Comparison of ENCODE assay signal across 8 cellular contexts in the genomic region with DNA sequence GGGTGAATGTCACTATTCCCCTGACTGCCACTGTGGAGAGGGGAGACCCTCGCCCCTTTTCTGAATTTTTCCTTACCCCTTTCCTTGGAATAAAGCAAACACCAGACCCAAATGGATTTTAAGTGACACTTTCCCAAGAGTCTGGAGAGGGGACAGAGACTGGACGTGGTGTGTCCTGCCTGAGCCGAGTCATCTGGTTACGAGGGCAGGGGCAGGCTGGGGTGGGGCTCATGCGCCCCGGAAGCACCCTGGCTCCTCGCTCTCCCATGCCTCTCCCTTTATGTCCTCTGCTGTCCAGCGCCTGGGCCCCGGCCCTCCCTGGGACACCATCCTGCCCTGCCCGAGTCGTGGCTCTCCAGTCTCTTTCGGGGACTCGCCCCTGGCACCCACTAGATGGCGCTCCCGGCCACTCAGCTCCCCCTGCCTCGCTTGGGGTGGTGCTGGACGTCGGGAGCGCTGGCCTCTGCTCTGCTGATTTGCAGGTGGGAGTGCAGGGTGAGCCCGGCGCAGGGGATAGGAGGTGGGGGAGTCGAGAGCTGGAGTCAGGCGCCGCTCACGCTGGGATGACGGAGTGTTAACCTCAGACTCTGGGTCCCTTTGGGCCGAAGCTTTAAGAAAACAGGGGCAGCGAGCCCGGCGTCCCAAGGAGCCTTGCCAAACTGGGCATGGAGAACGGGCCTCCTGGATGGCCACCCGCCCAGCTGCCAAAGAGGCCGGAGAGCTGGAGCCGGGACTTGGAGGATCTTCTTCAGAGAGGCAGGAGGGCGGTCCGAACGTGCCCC.
DNase-seq lines count a peak whose midpoint lies in the region; ATAC-seq and TF ChIP-seq lines count a peak whose summit lies in the region.

No MANE protein-coding gene starts in this region.

- H2AFZ ChIP-seq in MM.1S (ENCODE audit: low read length): peak overlapping the region; percentile 71
- peak overlapping the region; percentile 82 for H2AFZ ChIP-seq in SK-N-SH (ENCODE audit: low read depth)

- peak overlapping the region; percentile 28 for H3K27ac Mint-ChIP-seq in glutamatergic neuron (ENCODE audit: unreplicated experiment)

- peak; percentile 70 for TF ChIP-seq RAD21 in SK-N-SH (IDR thresholded peaks at IDR 0.05; ENCODE audit: low read length)

- H3K36me3 Mint-ChIP-seq in glutamatergic neuron (ENCODE audit: unreplicated experiment): no peaks in the 10 kb centered on the region

- no peaks in the 10 kb centered on the region for H4K20me1 ChIP-seq in MM.1S (ENCODE audit: insufficient read depth, low read length)
- H4K20me1 ChIP-seq in SK-N-SH (ENCODE audit: insufficient read depth): no peaks in the 10 kb centered on the region

- H3K27ac ChIP-seq in MM.1S (ENCODE audit: low read length) (no peak overlapping the region), SK-N-SH (ENCODE audit: low read depth in 2 of 2, low read length in 1 of 2) (no peak overlapping the region; a peak in 1 of 4 replicates), substantia nigra (ENCODE audit: low read depth, low read length, poor library complexity, severe bottlenecking) (peak overlapping the region; percentile 53)

- 11% methylated on average over 21 of the region's 37 CpGs for WGBS in SK-N-SH (ENCODE audit: low lambda C conversion rate)

- TF ChIP-seq EP300 in SK-N-SH (IDR thresholded peaks at IDR 0.05; ENCODE audit: borderline replicate concordance in 1 of 2, low read depth in 1 of 2, low read length in 1 of 2): no peak

- no peaks in the 10 kb centered on the region for H3F3A ChIP-seq in MM.1S (ENCODE audit: insufficient read depth, low read length)
- no peaks in the 10 kb centered on the region for H3F3A ChIP-seq in SK-N-SH (replicated peaks; ENCODE audit: insufficient read depth)

- TF ChIP-seq CTCF in GM12874 (IDR thresholded peaks at IDR 0.05; ENCODE audit: insufficient read depth, low read depth, low read length) (peak; percentile 94), MM.1S (IDR thresholded peaks at IDR 0.05; ENCODE audit: low read length) (peak; percentile 91), SK-N-SH (IDR thresholded peaks at IDR 0.05) (peak; percentile 81), glutamatergic neuron (IDR thresholded peaks at IDR 0.05; ENCODE audit: partially characterized antibody, unreplicated experiment) (peak; percentile 71)

- H3K9me3 ChIP-seq in MM.1S (replicated peaks; ENCODE audit: insufficient read depth, low read length) (no peaks in the 10 kb centered on the region), SK-N-SH (no peaks in the 10 kb centered on the region)

- H3K27me3 ChIP-seq in MM.1S (replicated peaks; ENCODE audit: insufficient read depth, low read length): peaks cover 65% of the 10 kb centered on the region
- H3K27me3 ChIP-seq in SK-N-SH (ENCODE audit: insufficient read depth): peaks cover 12% of the 10 kb centered on the region; the same call in 1 of the 2 replicates

- no peak overlapping the region; the same call in 1 of the 2 replicates for H3K9ac ChIP-seq in MM.1S (ENCODE audit: low read length)
- no peak overlapping the region for H3K9ac ChIP-seq in SK-N-SH

- DNase-seq in MM.1S (peak; percentile 68), SK-N-SH (peak; percentile 94), glutamatergic neuron (peak; percentile 94), occipital lobe (lab: John Stamatoyannopoulos, UW) (peak; percentile 69), substantia nigra (lab: John Stamatoyannopoulos, UW) (peak; percentile 19 to 89 (median 70))
- DNase-seq in activated naive CD4-positive, alpha-beta T cell treated with anti-CD3 and anti-CD28 coated beads, Interleukin-2, amount 50 U/mL, for 16 hours: peak; percentile 73

- H3K36me3 ChIP-seq in MM.1S (replicated peaks; ENCODE audit: insufficient read depth, low read length) (no peaks in the 10 kb centered on the region), SK-N-SH (replicated peaks in 1 of 2; ENCODE audit: control insufficient read depth in 1 of 2, insufficient read depth in 2 of 2, low read length in 1 of 2) (no peaks in the 10 kb centered on the region)

- peaks cover 9% of the 10 kb centered on the region for H3K4me1 Mint-ChIP-seq in glutamatergic neuron (ENCODE audit: low read depth, unreplicated experiment)

- peaks cover 2% of the 10 kb centered on the region for H3K9me3 Mint-ChIP-seq in glutamatergic neuron (ENCODE audit: unreplicated experiment)

- no peak for ATAC-seq in GM21367 (IDR thresholded peaks at IDR 0.05; ENCODE audit: unreplicated experiment)

- H3K4me3 Mint-ChIP-seq in glutamatergic neuron (ENCODE audit: unreplicated experiment): peak overlapping the region; percentile 74

- H3K4me3 ChIP-seq in MM.1S (ENCODE audit: low read length) (peak overlapping the region; percentile 51), SK-N-SH (ENCODE audit: low read depth in 2 of 2, low read length in 1 of 2) (peak overlapping the region; percentile 31 to 43)

- H3K79me2 ChIP-seq in MM.1S (ENCODE audit: low read length): no peaks in the 10 kb centered on the region
- H3K79me2 ChIP-seq in SK-N-SH (ENCODE audit: insufficient read depth): no peaks in the 10 kb centered on the region

- H3K9me2 ChIP-seq in MM.1S (replicated peaks; ENCODE audit: insufficient read depth, low read length) (no peaks in the 10 kb centered on the region), SK-N-SH (no peaks in the 10 kb centered on the region)

- peaks cover 3% of the 10 kb centered on the region for H3K27me3 Mint-ChIP-seq in glutamatergic neuron (ENCODE audit: unreplicated experiment)

- H3K4me1 ChIP-seq in MM.1S (ENCODE audit: low read length): peaks cover 17% of the 10 kb centered on the region
- H3K4me1 ChIP-seq in SK-N-SH (ENCODE audit: control insufficient read depth in 1 of 2, insufficient read depth in 2 of 2, low read depth in 1 of 2, low read length in 1 of 2): peaks cover 0 to 16% of the 10 kb centered on the region in 2 experiments; a peak in 1 of 4 replicates

- H3K4me2 ChIP-seq in MM.1S (ENCODE audit: low read depth, low read length) (peak overlapping the region; percentile 99), SK-N-SH (peak overlapping the region; percentile 79)

- CTCF ChIA-PET in SK-N-SH (lab: Yijun Ruan, JAX): interaction anchor here (0.6 to 8.1 kb wide), 89 partner anchors 9 to 490 kb away, joined by 3 to 121 read pairs (median 5); partner anchors contain the start of genes PRDX5 and TRMT112

- POLR2A ChIA-PET in SK-N-SH (lab: Yijun Ruan, JAX): no interaction called here

TF ChIP-seq in SK-N-SH, 30 proteins besides CTCF, POLR2A, EP300 and RAD21:
- TF ChIP-seq CHD2 (IDR thresholded peaks at IDR 0.05; ENCODE audit: low read length, partially characterized antibody): no peak
- TF ChIP-seq, protein P1, sequence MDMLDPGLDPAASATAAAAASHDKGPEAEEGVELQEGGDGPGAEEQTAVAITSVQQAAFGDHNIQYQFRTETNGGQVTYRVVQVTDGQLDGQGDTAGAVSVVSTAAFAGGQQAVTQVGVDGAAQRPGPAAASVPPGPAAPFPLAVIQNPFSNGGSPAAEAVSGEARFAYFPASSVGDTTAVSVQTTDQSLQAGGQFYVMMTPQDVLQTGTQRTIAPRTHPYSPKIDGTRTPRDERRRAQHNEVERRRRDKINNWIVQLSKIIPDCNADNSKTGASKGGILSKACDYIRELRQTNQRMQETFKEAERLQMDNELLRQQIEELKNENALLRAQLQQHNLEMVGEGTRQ (IDR thresholded peaks at IDR 0.05; ENCODE audit: borderline replicate concordance, low read depth, low read length): no peak
- no peak for TF ChIP-seq GABPA (IDR thresholded peaks at IDR 0.05; ENCODE audit: low read depth)
- peak; percentile 54 for TF ChIP-seq SMC3 (IDR thresholded peaks at IDR 0.05; ENCODE audit: low read depth, low read length)
